In the genomic region with DNA sequence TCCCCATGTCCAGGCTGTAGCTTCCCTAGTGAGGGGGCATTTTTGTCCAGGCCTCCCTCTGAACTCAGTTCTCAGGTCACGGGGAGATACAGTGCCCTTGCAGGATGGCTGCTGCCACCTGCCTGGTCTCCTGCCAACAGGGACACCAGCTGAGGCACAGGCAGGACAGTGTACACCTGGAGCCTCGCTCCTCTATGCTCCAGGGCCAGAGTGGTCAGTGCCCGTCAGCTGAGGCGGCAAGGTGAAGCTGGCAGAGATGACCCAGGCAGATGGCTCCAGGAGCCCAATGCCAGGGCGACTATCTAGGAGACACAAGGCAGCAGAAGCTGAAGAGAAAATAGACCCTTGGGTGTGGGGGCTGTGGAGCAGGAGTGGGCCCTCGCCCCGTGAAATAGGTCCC, we compare ENCODE assay signal across 38 cellular contexts. TPM values are rescaled to one million over a fixed set of nuclear protein-coding genes. Genes with fewer than 3 reads are reported as not detected.
"Had no signal": no experiment of that assay in that cellular context is flagged by ENCODE, and none has a peak within 500 bp of the region (broad histone marks: within the 10 kb centered on the region; RNA-seq: fewer than 3 reads in every experiment).

No MANE protein-coding gene starts in this region.

- H3K27ac Mint-ChIP-seq: activated CD4-positive, alpha-beta memory T cell treated with anti-CD3 and anti-CD28 coated beads for 36 hours; activated CD4-positive, alpha-beta T cell treated with anti-CD3 and anti-CD28 coated beads, Interleukin-2, amount 10 ng/mL, durations not matched to agents 24 days and 14 days; activated naive CD8-positive, alpha-beta T cell; effector memory CD8-positive, alpha-beta T cell; nephron; progenitor cell of endocrine pancreas; T-helper 17 cell had no signal

- H3K4me1 ChIP-seq: gastroesophageal sphincter, tibial artery had no signal

- H3K36me3 ChIP-seq: ovary had no signal

- H3K9me3 ChIP-seq: body of pancreas, gastroesophageal sphincter, heart right ventricle, left lung, mucosa of descending colon, ovary, right lobe of liver, suprapubic skin, tibial artery, upper lobe of right lung had no signal

- DNase-seq: activated CD4-positive, alpha-beta memory T cell treated with anti-CD3 and anti-CD28 coated beads for 36 hours; activated CD4-positive, alpha-beta T cell treated with anti-CD3 and anti-CD28 coated beads, Interleukin-2, amount 10 ng/mL, durations not matched to agents 24 days and 14 days; activated CD4-positive, CD25-positive, alpha-beta regulatory T cell treated with anti-CD3 and anti-CD28 coated beads, Interleukin-2, amount 50 U/mL, for 72 hours; activated naive CD4-positive, alpha-beta T cell treated with Interleukin-2 at 50 U/mL for 16 hours; activated T-cell treated with anti-CD3 and anti-CD28 coated beads, Interleukin-2, amount 50 U/mL, for 48 hours; anterior cingulate cortex; body of pancreas; cortex of kidney; effector memory CD8-positive, alpha-beta T cell; erythroblast; heart right ventricle; left lung; mucosa of descending colon; ovary; right lobe of liver; stimulated activated CD4-positive, alpha-beta T cell treated with anti-CD3 and anti-CD28 coated beads, Interleukin-12 subunit alpha, Interleukin-12 subunit beta, amount 100 ng/mL, for 4 hours; stimulated activated CD4-positive, alpha-beta T cell treated with anti-CD3 and anti-CD28 coated beads, Interleukin-4, amount 100 ng/mL, for 1 hour; SW 1271; T-helper 17 cell; T1000; tibial artery; upper lobe of right lung had no signal

- H3K9me3 Mint-ChIP-seq: activated CD4-positive, alpha-beta memory T cell treated with anti-CD3 and anti-CD28 coated beads for 36 hours; activated CD4-positive, alpha-beta T cell treated with anti-CD3 and anti-CD28 coated beads, Interleukin-2, amount 10 ng/mL, durations not matched to agents 24 days and 14 days; effector memory CD8-positive, alpha-beta T cell; nephron had no signal

- ATAC-seq: body of pancreas; effector memory CD8-positive, alpha-beta T cell; gastroesophageal sphincter; left lung; mucosa of descending colon; T-helper 17 cell; upper lobe of right lung had no signal

- FAIRE-seq: islet of Langerhans had no signal

- H3K27me3 ChIP-seq: body of pancreas, gastroesophageal sphincter, heart right ventricle, left lung, ovary, right lobe of liver, suprapubic skin, tibial artery, upper lobe of right lung had no signal

- H3K27ac ChIP-seq: body of pancreas, gastroesophageal sphincter, heart right ventricle, left lung, ovary, right lobe of liver, suprapubic skin, tibial artery, upper lobe of right lung had no signal

- H3K4me3 ChIP-seq: body of pancreas, gastroesophageal sphincter, heart right ventricle, left lung, lung, mucosa of descending colon, ovary, right lobe of liver, suprapubic skin, tibial artery, upper lobe of right lung had no signal

- H3K4me3 Mint-ChIP-seq: activated CD4-positive, alpha-beta memory T cell treated with anti-CD3 and anti-CD28 coated beads for 36 hours; activated CD4-positive, alpha-beta T cell treated with anti-CD3 and anti-CD28 coated beads, Interleukin-2, amount 10 ng/mL, durations not matched to agents 24 days and 14 days; activated naive CD8-positive, alpha-beta T cell; effector memory CD8-positive, alpha-beta T cell; nephron; T-helper 17 cell had no signal

RNA-seq across cellular contexts. Expression of a gene that starts 17.5 kb away (rescaled TPM):
- total RNA-seq: activated CD4-positive, alpha-beta memory T cell treated with anti-CD3 and anti-CD28 coated beads for 36 hours; activated CD8-positive, alpha-beta memory T cell treated with anti-CD3 and anti-CD28 coated beads for 36 hours; chondrocyte; fibroblast of villous mesenchyme; myocyte; renal cortical epithelial cell; right lobe of liver; T-helper 17 cell; upper lobe of right lung had no signal

RNA-seq across cellular contexts. Expression of a gene that starts 45.6 kb away (rescaled TPM):
- total RNA-seq: body of pancreas, mesenteric fat pad had no signal

RNA-seq across cellular contexts. Expression of a gene that starts 59.5 kb away (rescaled TPM):
- total RNA-seq: activated CD4-positive, alpha-beta memory T cell treated with anti-CD3 and anti-CD28 coated beads for 36 hours; activated CD4-positive, alpha-beta T cell treated with anti-CD3 and anti-CD28 coated beads, Interleukin-2, amount 10 ng/mL, durations not matched to agents 24 days and 14 days; activated CD8-positive, alpha-beta memory T cell treated with anti-CD3 and anti-CD28 coated beads for 36 hours; body of pancreas; fibroblast of villous mesenchyme; gastroesophageal sphincter; heart right ventricle; left lung; lung; mesenteric fat pad; mucosa of descending colon; ovary; right lobe of liver; skeletal muscle tissue; T-helper 17 cell; upper lobe of right lung had no signal
- polyA plus RNA-seq: adipose tissue, fibroblast of lung, heart right ventricle, ovary had no signal
